In genomic region chr1:212432163-212432705, GRCh38 we compare ENCODE assay signal across 8 cellular contexts. TPM values are rescaled to one million over a fixed set of nuclear protein-coding genes. Genes with fewer than 3 reads are reported as not detected.
DNase-seq lines count a peak whose midpoint lies in the region; ATAC-seq, FAIRE-seq and TF ChIP-seq lines count a peak whose summit lies in the region.

No MANE protein-coding gene starts in this region.

- H3K9me2 ChIP-seq in SK-N-SH = no peaks in the 10 kb centered on the region

- peak overlapping the region; percentile 51 for H3K9ac ChIP-seq in SK-N-SH

- H4K20me1 ChIP-seq in SK-N-SH (ENCODE audit: insufficient read depth) = no peaks in the 10 kb centered on the region

- H3K36me3 ChIP-seq in SK-N-SH (replicated peaks in 1 of 2; ENCODE audit: control insufficient read depth in 1 of 2, insufficient read depth in 2 of 2, low read length in 1 of 2) = no peaks in the 10 kb centered on the region
- H3K36me3 ChIP-seq in gastrocnemius medialis = no peaks in the 10 kb centered on the region

- no peak for TF ChIP-seq RAD21 in SK-N-SH (IDR thresholded peaks at IDR 0.05; ENCODE audit: low read length)

- H3K27ac ChIP-seq in SK-N-SH (ENCODE audit: low read depth in 2 of 2, low read length in 1 of 2) (peak overlapping the region in 1 of 2 experiments; percentile 50; a peak in 2 of 4 replicates), gastrocnemius medialis (peak overlapping the region; percentile 73 to 83 (median 78))

- intact Hi-C loops in gastrocnemius medialis (cut with DNase I; ENCODE audit: low total_unique reads) = loop anchor here (2.0 to 10.0 kb wide), 2 partner anchors 25 to 397 kb away; partner anchors contain the start of genes DTL and INTS7

- ATAC-seq in gastrocnemius medialis (no peak), HG03108 (IDR thresholded peaks at IDR 0.05; ENCODE audit: unreplicated experiment) (no peak), esophagus mucosa (no peak), GM19397 (IDR thresholded peaks at IDR 0.05; ENCODE audit: unreplicated experiment) (no peak)

- WGBS in SK-N-SH (ENCODE audit: low lambda C conversion rate) = 57% methylated on average over 9 of the region's 9 CpGs

- CTCF ChIA-PET in SK-N-SH (lab: Yijun Ruan, JAX) = interaction anchor here (2.0 kb wide), 1 partner anchor 24 kb away, joined by 13 read pairs; no protein-coding TSS in a partner anchor

- TF ChIP-seq POLR2A in GM12891 (IDR thresholded peaks at IDR 0.05; ENCODE audit: low read depth, low read length) (no peak), gastrocnemius medialis (IDR thresholded peaks at IDR 0.05) (no peak)

- TF ChIP-seq EP300 in SK-N-SH (IDR thresholded peaks at IDR 0.05; ENCODE audit: borderline replicate concordance in 1 of 2, low read depth in 1 of 2, low read length in 1 of 2) = no peak

- peaks cover 16% of the 10 kb centered on the region for H3K79me2 ChIP-seq in SK-N-SH (ENCODE audit: insufficient read depth)

- peaks cover 0 to 14% of the 10 kb centered on the region in 2 experiments; a peak in 1 of 4 replicates for H3K4me1 ChIP-seq in SK-N-SH (ENCODE audit: control insufficient read depth in 1 of 2, insufficient read depth in 2 of 2, low read depth in 1 of 2, low read length in 1 of 2)
- peaks cover 7 to 13% of the 10 kb centered on the region in 2 donors for H3K4me1 ChIP-seq in gastrocnemius medialis

- FAIRE-seq in GM12891 (lab: Jason Lieb, UNC) = peak; percentile 60

- H3K9me3 ChIP-seq in SK-N-SH (no peaks in the 10 kb centered on the region), gastrocnemius medialis (no peaks in the 10 kb centered on the region)

- no peaks in the 10 kb centered on the region for H3K27me3 ChIP-seq in SK-N-SH (ENCODE audit: insufficient read depth)
- no peaks in the 10 kb centered on the region for H3K27me3 ChIP-seq in gastrocnemius medialis

- TF ChIP-seq CTCF in SK-N-SH (IDR thresholded peaks at IDR 0.05) = no peak
- no peak for TF ChIP-seq CTCF in fibroblast of the aortic adventitia (IDR thresholded peaks at IDR 0.05; ENCODE audit: insufficient read depth, low read length)
- TF ChIP-seq CTCF in gastrocnemius medialis (IDR thresholded peaks at IDR 0.05 in 4 of 5, conservative IDR thresholded peaks at IDR 0.05 in 1 of 5) = no peak

- H3F3A ChIP-seq in SK-N-SH (replicated peaks; ENCODE audit: insufficient read depth) = peaks cover 3% of the 10 kb centered on the region

- H2AFZ ChIP-seq in SK-N-SH (ENCODE audit: low read depth) = peak overlapping the region; percentile 97; the same call in 1 of the 2 replicates

- POLR2A ChIA-PET in SK-N-SH (lab: Yijun Ruan, JAX) = no interaction called here

- DNase-seq in GM12891 (ENCODE audit: insufficient read length, low spot score) = no peak
- DNase-seq in SK-N-SH = no peak
- DNase-seq in fibroblast of the aortic adventitia (ENCODE audit: low read depth) = peak; percentile 16
- DNase-seq in gastrocnemius medialis = no peak
- no peak for DNase-seq in DMS114 treated with DMSO at 0.1 percent for 48 hours (lab: John Stamatoyannopoulos, UW; ENCODE audit: unreplicated experiment)

- peak overlapping the region; percentile 70 for H3K4me2 ChIP-seq in SK-N-SH

- H3K4me3 ChIP-seq in SK-N-SH (ENCODE audit: low read depth in 2 of 2, low read length in 1 of 2) (peak overlapping the region; percentile 58 to 66), fibroblast of the aortic adventitia (ENCODE audit: low read depth, low read length) (peak overlapping the region; percentile 75), gastrocnemius medialis (peak overlapping the region; percentile 45 to 76 (median 66))

- in situ Hi-C loops in gastrocnemius medialis (cut with MboI; ENCODE audit: low sequenced_read_pairs in 4 of 4) = loop anchor here in 1 of 4 donors (25.0 kb wide), 1 partner anchor 745 kb away; the partner anchor contains the start of gene NEK2

TF ChIP-seq in GM12891, 5 proteins besides CTCF, POLR2A, EP300 and RAD21:
- TF ChIP-seq POLR2AphosphoS5 (IDR thresholded peaks at IDR 0.05; ENCODE audit: low read depth, low read length) (no peak), PAX5 (IDR thresholded peaks at IDR 0.05; ENCODE audit: insufficient read depth, low read length, severe bottlenecking) (no peak), TAF1 (IDR thresholded peaks at IDR 0.05; ENCODE audit: low read depth, low read length) (no peak), SPI1 (IDR thresholded peaks at IDR 0.05; ENCODE audit: low read depth, low read length) (no peak), POU2F2 (IDR thresholded peaks at IDR 0.05; ENCODE audit: low read depth, low read length) (no peak)

TF ChIP-seq in SK-N-SH, 30 proteins besides CTCF, POLR2A, EP300 and RAD21:
- TF ChIP-seq MEF2A (IDR thresholded peaks at IDR 0.05; ENCODE audit: borderline replicate concordance, low read depth) (no peak), RFX5 (IDR thresholded peaks at IDR 0.05; ENCODE audit: low read length) (no peak), NRF1 (IDR thresholded peaks at IDR 0.05; ENCODE audit: low read depth, low read length) (no peak), ZBTB33 (IDR thresholded peaks at IDR 0.05; ENCODE audit: borderline replicate concordance, low read depth) (no peak), REST (IDR thresholded peaks at IDR 0.05; ENCODE audit: low read depth, low read length) (no peak), POLR2AphosphoS5 (IDR thresholded peaks at IDR 0.05; ENCODE audit: low read depth, low read length) (no peak)

RNA-seq across cellular contexts. Expression of gene NENF, which starts 0.5 kb away (rescaled TPM):
- 46.5 TPM for polyA plus RNA-seq in GM12891 (2012; ENCODE audit: low read depth, missing spikeins)
- polyA plus RNA-seq in SK-N-SH (2012; rRNA removed) = 59.6 and 78.7 TPM in 2 replicates
- 61.0 and 62.1 TPM in 2 replicates for polyA plus RNA-seq in SK-N-SH (2012; cell fraction: cytosol; rRNA removed)
- polyA plus RNA-seq in SK-N-SH (2012; cell fraction: nucleus; rRNA removed) = 16.5 and 24.2 TPM in 2 replicates
- total RNA-seq in fibroblast of the aortic adventitia (ENCODE audit: low replicate concordance) = 38.4 and 43.3 TPM in 2 replicates
- total RNA-seq in gastrocnemius medialis = 100 to 1,000 TPM in 2 of 4 donors, 10 to 100 TPM in 2; 74.8 to 149 (median 112) TPM
- 40.9 TPM for total RNA-seq in esophagus mucosa

RNA-seq across cellular contexts. Expression of gene PACC1, which starts 17.5 kb away (rescaled TPM):
- polyA plus RNA-seq in GM12891 (2012; ENCODE audit: low read depth, missing spikeins) = 8.0 TPM
- 23.1 and 34.8 TPM in 2 replicates for polyA plus RNA-seq in SK-N-SH (2012; rRNA removed)
- polyA plus RNA-seq in SK-N-SH (2012; cell fraction: cytosol; rRNA removed) = 18.3 and 25.0 TPM in 2 replicates
- polyA plus RNA-seq in SK-N-SH (2012; cell fraction: nucleus; rRNA removed) = 20.5 and 26.9 TPM in 2 replicates
- total RNA-seq in fibroblast of the aortic adventitia (ENCODE audit: low replicate concordance) (2.7 and 5.1 TPM in 2 replicates), gastrocnemius medialis (1 to 10 TPM; 1.4 to 3.8 (median 2.5) TPM), esophagus mucosa (5.7 TPM)
